39 cellular contexts compared by ENCODE assay signal in the genomic region with DNA sequence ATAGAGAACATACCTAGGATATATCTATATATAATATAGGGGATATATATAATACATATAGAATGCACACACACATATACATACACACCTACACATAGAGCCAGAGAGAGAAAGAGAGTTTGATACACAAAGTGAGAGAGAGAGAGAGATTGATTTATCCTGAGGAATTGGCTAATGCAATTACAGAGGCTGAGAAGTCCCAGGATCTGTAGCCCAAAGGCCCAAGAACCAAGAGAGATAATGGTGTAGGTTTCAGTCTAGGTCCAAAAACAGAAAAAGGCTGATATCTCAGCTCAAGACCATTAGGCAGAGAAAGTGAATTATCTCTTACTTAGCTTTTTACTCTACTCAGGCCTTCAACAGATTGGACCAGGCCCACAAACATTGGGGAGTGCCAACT.
"Had no signal": no experiment of that assay in that cellular context is flagged by ENCODE, and none has a peak within 500 bp of the region (broad histone marks: within the 10 kb centered on the region; RNA-seq: fewer than 3 reads in every experiment).

No MANE protein-coding gene starts in this region.

- H3K4me1 Mint-ChIP-seq: activated naive CD4-positive, alpha-beta T cell treated with anti-CD3 and anti-CD28 coated beads, Interleukin-2, amount 10 ng/mL, durations not matched to agents 7 days and 5 days; activated naive CD4-positive, alpha-beta T cell treated with anti-CD3 and anti-CD28 coated beads, Interleukin-2, amount 50 U/mL, for 24 hours; activated naive CD8-positive, alpha-beta T cell treated with anti-CD3 and anti-CD28 coated beads for 36 hours; activated naive CD8-positive, alpha-beta T cell treated with anti-CD3 and anti-CD28 coated beads, Interleukin-2, amount 10 ng/mL, durations not matched to agents 7 days and 5 days; activated naive CD8-positive, alpha-beta T cell treated with anti-CD3 and anti-CD28 coated beads, Interleukin-2, amount 50 U/mL, for 24 hours; activated T-helper 17 cell treated with anti-CD3 and anti-CD28 coated beads, Interleukin-2, amount 50 U/mL, for 72 hours; central memory CD8-positive, alpha-beta T cell had no signal

- H3K27ac ChIP-seq: adrenal gland, ascending aorta, body of pancreas, brain microvascular endothelial cell, breast epithelium, cardiac muscle cell had no signal

- H3K4me3 Mint-ChIP-seq: activated naive CD4-positive, alpha-beta T cell treated with anti-CD3 and anti-CD28 coated beads for 36 hours; activated naive CD4-positive, alpha-beta T cell treated with anti-CD3 and anti-CD28 coated beads, Interleukin-2, amount 10 ng/mL, durations not matched to agents 7 days and 5 days; activated naive CD4-positive, alpha-beta T cell treated with anti-CD3 and anti-CD28 coated beads, Interleukin-2, amount 50 U/mL, for 24 hours; activated naive CD8-positive, alpha-beta T cell; activated naive CD8-positive, alpha-beta T cell treated with anti-CD3 and anti-CD28 coated beads for 36 hours; activated naive CD8-positive, alpha-beta T cell treated with anti-CD3 and anti-CD28 coated beads, Interleukin-2, amount 10 ng/mL, durations not matched to agents 7 days and 5 days; activated naive CD8-positive, alpha-beta T cell treated with anti-CD3 and anti-CD28 coated beads, Interleukin-2, amount 50 U/mL, for 24 hours; activated T-cell treated with anti-CD3 and anti-CD28 coated beads, Interleukin-2, amount 50 U/mL, for 24 hours; activated T-cell treated with anti-CD3 and anti-CD28 coated beads, Interleukin-2, amount 50 U/mL, for 4 hours; activated T-cell treated with anti-CD3 and anti-CD28 coated beads, Interleukin-2, amount 50 U/mL, for 72 hours; activated T-helper 1 cell treated with anti-CD3 and anti-CD28 coated beads, Interleukin-12 subunit alpha, Interleukin-12 subunit beta, Interleukin-2, Interleukin-4 antibody, amounts not matched to agents 30 ng/mL and 10 ng/mL and 1 ng/mL, durations not matched to agents 14 hours and 24 hours and 36 hours; activated T-helper 17 cell treated with anti-CD3 and anti-CD28 coated beads, Interleukin-2, amount 50 U/mL, for 72 hours; brain; central memory CD8-positive, alpha-beta T cell had no signal

- H3K36me3 Mint-ChIP-seq: activated naive CD4-positive, alpha-beta T cell treated with anti-CD3 and anti-CD28 coated beads, Interleukin-2, amount 10 ng/mL, durations not matched to agents 7 days and 5 days; activated naive CD4-positive, alpha-beta T cell treated with anti-CD3 and anti-CD28 coated beads, Interleukin-2, amount 50 U/mL, for 24 hours; activated naive CD4-positive, alpha-beta T cell treated with anti-CD3 and anti-CD28 coated beads, Interleukin-2, amount 50 U/mL, for 72 hours; activated naive CD8-positive, alpha-beta T cell; activated naive CD8-positive, alpha-beta T cell treated with anti-CD3 and anti-CD28 coated beads for 36 hours; activated naive CD8-positive, alpha-beta T cell treated with anti-CD3 and anti-CD28 coated beads, Interleukin-2, amount 10 ng/mL, durations not matched to agents 7 days and 5 days; brain had no signal

- H3K9me3 ChIP-seq: adrenal gland, ascending aorta, body of pancreas, breast epithelium had no signal

- ATAC-seq: activated naive CD4-positive, alpha-beta T cell treated with anti-CD3 and anti-CD28 coated beads, Interleukin-2, amount 50 U/mL, for 72 hours; activated naive CD8-positive, alpha-beta T cell treated with anti-CD3 and anti-CD28 coated beads, Interleukin-2, amount 50 U/mL, for 24 hours; activated T-cell treated with anti-CD3 and anti-CD28 coated beads, Interleukin-2, amount 50 U/mL, for 4 hours; activated T-cell treated with anti-CD3 and anti-CD28 coated beads, Interleukin-2, amount 50 U/mL, for 72 hours; activated T-helper 17 cell treated with anti-CD3 and anti-CD28 coated beads, Interleukin-2, amount 50 U/mL, for 72 hours; body of pancreas had no signal

- H3K27ac Mint-ChIP-seq: activated naive CD4-positive, alpha-beta T cell treated with anti-CD3 and anti-CD28 coated beads for 36 hours; activated naive CD4-positive, alpha-beta T cell treated with anti-CD3 and anti-CD28 coated beads, Interleukin-2, amount 10 ng/mL, durations not matched to agents 7 days and 5 days; activated naive CD4-positive, alpha-beta T cell treated with anti-CD3 and anti-CD28 coated beads, Interleukin-2, amount 50 U/mL, for 24 hours; activated naive CD4-positive, alpha-beta T cell treated with anti-CD3 and anti-CD28 coated beads, Interleukin-2, amount 50 U/mL, for 72 hours; activated naive CD8-positive, alpha-beta T cell; activated naive CD8-positive, alpha-beta T cell treated with anti-CD3 and anti-CD28 coated beads for 36 hours; activated naive CD8-positive, alpha-beta T cell treated with anti-CD3 and anti-CD28 coated beads, Interleukin-2, amount 10 ng/mL, durations not matched to agents 7 days and 5 days; activated naive CD8-positive, alpha-beta T cell treated with anti-CD3 and anti-CD28 coated beads, Interleukin-2, amount 50 U/mL, for 24 hours; activated T-cell treated with anti-CD3 and anti-CD28 coated beads, Interleukin-2, amount 50 U/mL, for 24 hours; activated T-cell treated with anti-CD3 and anti-CD28 coated beads, Interleukin-2, amount 50 U/mL, for 72 hours; activated T-helper 1 cell treated with anti-CD3 and anti-CD28 coated beads, Interleukin-12 subunit alpha, Interleukin-12 subunit beta, Interleukin-2, Interleukin-4 antibody, amounts not matched to agents 30 ng/mL and 10 ng/mL and 1 ng/mL, durations not matched to agents 14 hours and 24 hours and 36 hours; activated T-helper 17 cell treated with anti-CD3 and anti-CD28 coated beads, Interleukin-2, amount 50 U/mL, for 72 hours; activated T-helper 2 cell treated with anti-CD3 and anti-CD28 coated beads, Interferon-gamma antibody, Interleukin-2, Interleukin-4, amounts not matched to agents 10 μg/mL and 5 μg/mL and 100 μg/mL, durations not matched to agents 14 hours and 24 hours and 36 hours; brain had no signal

- H3K27me3 Mint-ChIP-seq: activated naive CD4-positive, alpha-beta T cell treated with anti-CD3 and anti-CD28 coated beads, Interleukin-2, amount 10 ng/mL, durations not matched to agents 7 days and 5 days; activated naive CD4-positive, alpha-beta T cell treated with anti-CD3 and anti-CD28 coated beads, Interleukin-2, amount 50 U/mL, for 24 hours; activated naive CD8-positive, alpha-beta T cell; activated naive CD8-positive, alpha-beta T cell treated with anti-CD3 and anti-CD28 coated beads for 36 hours; activated naive CD8-positive, alpha-beta T cell treated with anti-CD3 and anti-CD28 coated beads, Interleukin-2, amount 10 ng/mL, durations not matched to agents 7 days and 5 days; activated naive CD8-positive, alpha-beta T cell treated with anti-CD3 and anti-CD28 coated beads, Interleukin-2, amount 50 U/mL, for 24 hours; activated T-cell treated with anti-CD3 and anti-CD28 coated beads, Interleukin-2, amount 50 U/mL, for 24 hours; activated T-helper 17 cell treated with anti-CD3 and anti-CD28 coated beads, Interleukin-2, amount 50 U/mL, for 72 hours; brain; central memory CD8-positive, alpha-beta T cell had no signal

- H3K36me3 ChIP-seq: adrenal gland, ascending aorta, brain microvascular endothelial cell, breast epithelium, cardiac muscle cell had no signal

- DNase-seq: activated effector memory CD4-positive, alpha-beta T cell treated with anti-CD3 and anti-CD28 coated beads, Interleukin-2, amount 50 U/mL, for 16 hours; activated effector memory CD4-positive, alpha-beta T cell treated with Interleukin-2 at 50 U/mL for 16 hours; activated gamma-delta T cell; activated gamma-delta T cell treated with Interleukin-2 at 50 U/mL for 16 hours; activated naive CD4-positive, alpha-beta T cell; activated naive CD4-positive, alpha-beta T cell treated with anti-CD3 and anti-CD28 coated beads for 36 hours; activated naive CD4-positive, alpha-beta T cell treated with anti-CD3 and anti-CD28 coated beads, Interleukin-2, amount 10 ng/mL, durations not matched to agents 7 days and 5 days; activated naive CD4-positive, alpha-beta T cell treated with anti-CD3 and anti-CD28 coated beads, Interleukin-2, amount 50 U/mL, for 16 hours; activated naive CD4-positive, alpha-beta T cell treated with Interleukin-2 at 50 U/mL for 16 hours; activated naive CD8-positive, alpha-beta T cell treated with anti-CD3 and anti-CD28 coated beads for 36 hours; activated naive CD8-positive, alpha-beta T cell treated with anti-CD3 and anti-CD28 coated beads, Interleukin-2, amount 10 ng/mL, durations not matched to agents 7 days and 5 days; activated naive CD8-positive, alpha-beta T cell treated with anti-CD3 and anti-CD28 coated beads, Interleukin-2, amount 50 U/mL, for 24 hours; activated T-cell treated with anti-CD3 and anti-CD28 coated beads for 4 hours; activated T-cell treated with anti-CD3 and anti-CD28 coated beads, Interleukin-2, amount 50 U/mL, for 1 hour; activated T-cell treated with anti-CD3 and anti-CD28 coated beads, Interleukin-2, amount 50 U/mL, for 24 hours; activated T-cell treated with anti-CD3 and anti-CD28 coated beads, Interleukin-2, amount 50 U/mL, for 4 hours; activated T-cell treated with anti-CD3 and anti-CD28 coated beads, Interleukin-2, amount 50 U/mL, for 48 hours; activated T-cell treated with anti-CD3 and anti-CD28 coated beads, Interleukin-2, amount 50 U/mL, for 72 hours; adrenal gland; amniotic stem cell; amygdala; anterior cingulate cortex; aorta; body of pancreas; brain microvascular endothelial cell; caudate nucleus; central memory CD4-positive, alpha-beta T cell; cerebellar nuclear complex had no signal

- H3K4me1 ChIP-seq: ascending aorta, body of pancreas, breast epithelium had no signal

- H3K27me3 ChIP-seq: adrenal gland, ascending aorta, body of pancreas, brain microvascular endothelial cell, breast epithelium, cardiac muscle cell had no signal

- H3K9me3 Mint-ChIP-seq: activated naive CD4-positive, alpha-beta T cell treated with anti-CD3 and anti-CD28 coated beads, Interleukin-2, amount 10 ng/mL, durations not matched to agents 7 days and 5 days; activated naive CD4-positive, alpha-beta T cell treated with anti-CD3 and anti-CD28 coated beads, Interleukin-2, amount 50 U/mL, for 24 hours; activated naive CD4-positive, alpha-beta T cell treated with anti-CD3 and anti-CD28 coated beads, Interleukin-2, amount 50 U/mL, for 72 hours; activated naive CD8-positive, alpha-beta T cell treated with anti-CD3 and anti-CD28 coated beads for 36 hours; activated naive CD8-positive, alpha-beta T cell treated with anti-CD3 and anti-CD28 coated beads, Interleukin-2, amount 50 U/mL, for 24 hours; activated T-cell treated with anti-CD3 and anti-CD28 coated beads, Interleukin-2, amount 50 U/mL, for 4 hours; activated T-helper 1 cell treated with anti-CD3 and anti-CD28 coated beads, Interleukin-12 subunit alpha, Interleukin-12 subunit beta, Interleukin-2, Interleukin-4 antibody, amounts not matched to agents 30 ng/mL and 10 ng/mL and 1 ng/mL, durations not matched to agents 14 hours and 24 hours and 36 hours; activated T-helper 17 cell treated with anti-CD3 and anti-CD28 coated beads, Interleukin-2, amount 50 U/mL, for 72 hours; activated T-helper 2 cell treated with anti-CD3 and anti-CD28 coated beads, Interferon-gamma antibody, Interleukin-2, Interleukin-4, amounts not matched to agents 10 μg/mL and 5 μg/mL and 100 μg/mL, durations not matched to agents 14 hours and 24 hours and 36 hours; brain; central memory CD8-positive, alpha-beta T cell had no signal

- H3K4me3 ChIP-seq: adrenal gland, ascending aorta, body of pancreas, breast epithelium, cardiac muscle cell had no signal
